Comparison of ENCODE assay signal across 8 cellular contexts in the genomic region with DNA sequence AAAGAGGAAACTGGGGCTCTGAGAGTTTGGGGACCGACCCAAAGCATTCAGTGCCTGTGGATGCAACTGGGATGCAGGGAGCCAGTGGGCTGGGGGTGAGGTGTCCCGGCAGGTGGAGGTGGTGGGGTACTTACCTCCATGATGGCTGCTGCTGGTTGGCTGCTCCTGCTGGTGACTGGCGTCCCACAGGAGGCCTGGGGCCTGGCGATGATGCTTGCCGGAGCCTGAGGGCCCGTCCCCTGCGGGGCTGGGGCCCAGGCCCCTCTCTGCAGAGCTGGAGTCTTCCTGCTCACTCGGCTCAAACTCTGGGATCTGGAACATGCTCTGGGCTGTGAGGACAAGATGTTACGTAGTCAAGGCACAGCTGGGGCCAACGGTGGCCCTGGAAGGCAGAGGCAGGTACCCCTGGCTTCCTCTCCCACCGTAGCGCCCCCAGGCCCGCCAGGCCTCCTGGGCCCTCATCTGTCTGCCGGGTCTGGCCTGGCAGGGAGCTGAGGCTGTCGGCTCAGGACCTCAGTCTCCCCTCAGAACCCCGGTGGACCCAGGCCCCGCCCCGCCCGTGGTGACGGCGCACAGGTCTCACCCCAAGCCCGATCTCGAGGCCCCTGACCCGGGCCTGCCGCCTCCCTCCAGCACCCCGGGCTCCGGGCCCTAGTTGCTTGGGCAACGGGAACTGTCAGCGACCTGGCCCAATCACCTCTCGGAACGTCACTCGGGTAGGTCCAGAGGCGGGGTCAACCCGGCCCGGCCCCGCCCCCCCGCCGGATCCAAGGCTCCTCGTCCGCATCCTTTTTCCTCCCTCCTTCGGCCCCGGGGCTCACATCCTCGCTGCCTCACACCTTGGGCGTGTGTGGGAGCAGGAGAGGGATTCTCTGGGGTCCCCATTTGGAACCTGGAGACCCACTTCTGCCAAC. TPM values are rescaled to one million over a fixed set of nuclear protein-coding genes. Genes with fewer than 3 reads are reported as not detected.
DNase-seq lines count a peak whose midpoint lies in the region; ATAC-seq and TF ChIP-seq lines count a peak whose summit lies in the region.

Gene BAD (minus strand): TSS at position 618 of the 914 bp plus-strand sequence. CDS start 297 bp downstream, at position 321.

- H3K4me3 ChIP-seq in left lung: peak within 1 kb of the TSS; percentile 78 to 95

- peaks cover 18 to 29% of the 10 kb centered on the region in 2 donors for H3K4me1 ChIP-seq in left lung

- H3K27ac ChIP-seq in left lung: peak within 1 kb of the TSS; percentile 91 to 99

- peak within 1 kb of the TSS; percentile 92 to 98 (median 96) for H3K27ac Mint-ChIP-seq in CD14-positive monocyte
- H3K27ac Mint-ChIP-seq in dendritic cell treated with granulocyte-macrophage colony-stimulating factor and Interleukin-4, amounts not matched to agents 40 ng/mL and 50 ng/mL, for 4 days: peak within 1 kb of the TSS; percentile 90

- H3K36me3 Mint-ChIP-seq in CD14-positive monocyte: peaks cover 15 to 17% of the 10 kb centered on the region in 2 donors
- H3K36me3 Mint-ChIP-seq in dendritic cell treated with granulocyte-macrophage colony-stimulating factor and Interleukin-4, amounts not matched to agents 40 ng/mL and 50 ng/mL, for 4 days (ENCODE audit: low read depth): peaks cover 70% of the 10 kb centered on the region

- DNase-seq in CD14-positive monocyte (ENCODE audit: low spot score): peak; percentile 95
- DNase-seq in NCI-H774 (lab: John Stamatoyannopoulos, UW): peak; percentile 94
- DNase-seq in activated CD4-positive, alpha-beta T cell treated with anti-CD3 and anti-CD28 coated beads, Interleukin-2, amount 50 U/mL, for 4 hours: peak; percentile 86 to 88
- peak; percentile 95 to 97 for DNase-seq in left lung
- peak; percentile 88 for DNase-seq in stimulated activated CD4-positive, alpha-beta T cell treated with anti-CD3 and anti-CD28 coated beads, Interleukin-2, amount 100 ng/mL, for 4 hours (ENCODE audit: low read depth)

- peaks cover 0 to 21% of the 10 kb centered on the region in 2 donors for H3K36me3 ChIP-seq in left lung

- no peaks in the 10 kb centered on the region for H3K27me3 ChIP-seq in left lung

- no peaks in the 10 kb centered on the region for H3K9me3 Mint-ChIP-seq in CD14-positive monocyte
- H3K9me3 Mint-ChIP-seq in dendritic cell treated with granulocyte-macrophage colony-stimulating factor and Interleukin-4, amounts not matched to agents 40 ng/mL and 50 ng/mL, for 4 days: no peaks in the 10 kb centered on the region

- H3K4me1 Mint-ChIP-seq in CD14-positive monocyte: peaks cover 24% of the 10 kb centered on the region
- peaks cover 47% of the 10 kb centered on the region for H3K4me1 Mint-ChIP-seq in dendritic cell treated with granulocyte-macrophage colony-stimulating factor and Interleukin-4, amounts not matched to agents 40 ng/mL and 50 ng/mL, for 4 days (ENCODE audit: low read depth)

- H3K9me3 ChIP-seq in left lung: no peaks in the 10 kb centered on the region

- no peak for TF ChIP-seq CTCF in CD14-positive monocyte (IDR thresholded peaks at IDR 0.05)
- no peak for TF ChIP-seq CTCF in left lung (IDR thresholded peaks at IDR 0.05)

- H3K27me3 Mint-ChIP-seq in CD14-positive monocyte (ENCODE audit: low read depth in 3 of 3): peaks cover under 1 to 10% (median 2%) of the 10 kb centered on the region in 3 donors
- peaks cover 10% of the 10 kb centered on the region for H3K27me3 Mint-ChIP-seq in dendritic cell treated with granulocyte-macrophage colony-stimulating factor and Interleukin-4, amounts not matched to agents 40 ng/mL and 50 ng/mL, for 4 days

- ATAC-seq in GM19397 (IDR thresholded peaks at IDR 0.05; ENCODE audit: unreplicated experiment) (peak; percentile 66), HG03565 (IDR thresholded peaks at IDR 0.05; ENCODE audit: unreplicated experiment) (peak; percentile 55), left lung (peak; percentile 94)

- H3K4me3 Mint-ChIP-seq in CD14-positive monocyte: peak within 1 kb of the TSS; percentile 86 to 90
- H3K4me3 Mint-ChIP-seq in dendritic cell treated with granulocyte-macrophage colony-stimulating factor and Interleukin-4, amounts not matched to agents 40 ng/mL and 50 ng/mL, for 4 days: peak within 1 kb of the TSS; percentile 76

- intact Hi-C loops in CD14-positive monocyte (cut with micrococcal nuclease) (loop anchor here (1.0 to 2.0 kb wide), 3 partner anchors 14 to 16 kb away; partner anchors contain the start of gene CATSPERZ (in 1 of the 2)), left lung (cut with DNase I) (no loop called here)
- intact Hi-C loops in dendritic cell treated with granulocyte-macrophage colony-stimulating factor and Interleukin-4, amounts not matched to agents 40 ng/mL and 50 ng/mL, for 4 days (cut with micrococcal nuclease): loop anchor here (2.0 kb wide), 1 partner anchor 20 kb away; the partner anchor contains the start of gene ESRRA

RNA-seq across cellular contexts. Expression of gene BAD, which starts in this region (rescaled TPM):
- polyA plus RNA-seq in CD14-positive monocyte: 10 to 100 TPM; 48.7 to 63.2 TPM
- total RNA-seq in left lung: 10 to 100 TPM; 58.8 to 71.4 TPM

Comparison
In these comparisons a context has a peak if more than half of its experiments do, and no peak if none do; other contexts are left out.
1. Peak in every context shown above with its lines: DNase-seq, ATAC-seq, H3K4me3 ChIP-seq and H3K27ac ChIP-seq.
2. intact Hi-C loops: an anchor here in CD14-positive monocyte (1.0 to 2.0 kb wide) and dendritic cell treated with granulocyte-macrophage colony-stimulating factor and Interleukin-4, amounts not matched to agents 40 ng/mL and 50 ng/mL, for 4 days (2.0 kb wide); none called in left lung.